Comparison of ENCODE assay signal across 8 cellular contexts in the genomic region with DNA sequence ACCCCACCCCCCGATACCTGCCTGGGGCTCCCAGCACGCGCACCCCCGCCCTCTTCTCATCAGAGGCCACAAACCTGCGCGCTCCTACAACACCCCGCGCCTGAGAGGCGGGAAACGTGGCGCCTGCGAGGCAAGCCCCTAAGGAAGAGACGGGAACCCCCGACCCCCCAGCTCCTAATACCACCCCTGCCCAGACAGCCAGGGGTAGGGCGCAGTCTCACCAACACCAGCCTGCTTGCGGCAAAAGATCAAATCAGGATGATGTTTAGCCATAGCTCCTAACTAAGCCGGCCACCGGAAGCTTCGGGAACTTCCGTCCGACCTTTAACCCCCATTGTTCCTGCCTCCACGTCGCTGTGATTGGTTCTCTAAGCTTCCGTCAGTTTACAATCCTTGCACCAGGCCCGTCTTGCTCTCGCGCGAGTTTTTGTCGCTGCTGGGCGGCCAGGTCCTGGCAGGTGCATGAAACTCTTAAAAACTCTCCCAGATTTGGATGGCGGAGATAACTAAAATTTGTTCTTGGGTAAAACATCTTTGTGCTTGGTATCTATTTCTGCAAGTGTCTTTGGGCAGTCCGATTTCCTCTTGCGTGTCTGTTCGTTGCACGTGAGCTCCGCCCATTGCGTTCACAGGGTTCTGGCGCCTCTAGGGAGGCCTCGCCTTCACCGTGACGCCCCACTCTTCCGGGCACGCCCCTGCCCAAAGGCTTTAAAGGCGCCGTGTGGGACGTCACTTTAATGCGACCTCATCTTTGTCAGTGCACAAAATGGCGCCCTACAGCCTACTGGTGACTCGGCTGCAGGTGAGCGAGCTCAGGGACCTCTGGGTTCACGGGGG.
DNase-seq lines count a peak whose midpoint lies in the region; ATAC-seq and TF ChIP-seq lines count a peak whose summit lies in the region.

A gene (plus strand): TSS at position 737 of the 837 bp plus-strand sequence. CDS start 30 bp downstream, at position 767.
A gene with protein sequence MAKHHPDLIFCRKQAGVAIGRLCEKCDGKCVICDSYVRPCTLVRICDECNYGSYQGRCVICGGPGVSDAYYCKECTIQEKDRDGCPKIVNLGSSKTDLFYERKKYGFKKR (minus strand): TSS at position 312 of the 837 bp plus-strand sequence. CDS start 39 bp downstream, at position 273.

- no peak for TF ChIP-seq CTCF in MM.1S (IDR thresholded peaks at IDR 0.05; ENCODE audit: low read length)
- no peak for TF ChIP-seq CTCF in nephron progenitor cell (IDR thresholded peaks at IDR 0.05)

- H3K27ac ChIP-seq in MM.1S (ENCODE audit: low read length): peak within 1 kb of the TSS; percentile 90

- H3F3A ChIP-seq in MM.1S (ENCODE audit: insufficient read depth, low read length): peaks cover 4% of the 10 kb centered on the region

- peak; percentile 96 for ATAC-seq in stimulated activated naive CD8-positive, alpha-beta T cell treated with anti-CD3 and anti-CD28 coated beads, Interleukin-15, amount 100 ng/mL, for 72 hours

- H3K9ac ChIP-seq in ES-I3 (ENCODE audit: low read depth, low read length) (peak within 1 kb of the TSS; percentile 91), MM.1S (ENCODE audit: low read length) (peak within 1 kb of the TSS; percentile 97)

- H3K9me2 ChIP-seq in MM.1S (replicated peaks; ENCODE audit: insufficient read depth, low read length): no peaks in the 10 kb centered on the region

- H3K9me3 Mint-ChIP-seq in nephron progenitor cell: no peaks in the 10 kb centered on the region
- H3K9me3 Mint-ChIP-seq in stimulated activated naive CD8-positive, alpha-beta T cell treated with anti-CD3 and anti-CD28 coated beads, Interleukin-15, amount 100 ng/mL, for 72 hours: no peaks in the 10 kb centered on the region

- in situ Hi-C loops in HAP-1 (cut with MboI; ENCODE audit: low sequenced_read_pairs): no loop called here

- peaks cover 34% of the 10 kb centered on the region for H3K36me3 Mint-ChIP-seq in nephron progenitor cell (ENCODE audit: low read depth)

- H3K4me3 ChIP-seq in HAP-1: peak within 1 kb of the TSS; percentile 98
- peak within 1 kb of the TSS; percentile 96 for H3K4me3 ChIP-seq in MM.1S (ENCODE audit: low read length)

- no peaks in the 10 kb centered on the region for H3K27me3 Mint-ChIP-seq in nephron progenitor cell (ENCODE audit: low read depth, poor library complexity)
- no peaks in the 10 kb centered on the region for H3K27me3 Mint-ChIP-seq in stimulated activated naive CD8-positive, alpha-beta T cell treated with anti-CD3 and anti-CD28 coated beads, Interleukin-15, amount 100 ng/mL, for 72 hours

- peaks cover 27% of the 10 kb centered on the region for H3K36me3 ChIP-seq in ES-I3 (ENCODE audit: insufficient read depth, low read length)
- peaks cover 58% of the 10 kb centered on the region for H3K36me3 ChIP-seq in HAP-1 (replicated peaks)
- peaks cover 26% of the 10 kb centered on the region; the same call in 1 of the 2 replicates for H3K36me3 ChIP-seq in MM.1S (replicated peaks; ENCODE audit: insufficient read depth, low read length)

- peak; percentile 97 to 98 for DNase-seq in HAP-1 (ENCODE audit: low spot score in 2 of 2)
- peak; percentile 98 for DNase-seq in MM.1S
- DNase-seq in SIG-M5 (lab: John Stamatoyannopoulos, UW): peak; percentile 83
- DNase-seq in activated gamma-delta T cell (lab: John Stamatoyannopoulos, UW): peak; percentile 71
- peak; percentile 93 for DNase-seq in fibroblast of the conjunctiva (ENCODE audit: low read depth)
- DNase-seq in nephron progenitor cell: peak; percentile 97
- peak; percentile 97 for DNase-seq in stimulated activated naive CD8-positive, alpha-beta T cell treated with anti-CD3 and anti-CD28 coated beads, Interleukin-15, amount 100 ng/mL, for 72 hours

- H3K4me1 Mint-ChIP-seq in nephron progenitor cell: peaks cover 35% of the 10 kb centered on the region
- H3K4me1 Mint-ChIP-seq in stimulated activated naive CD8-positive, alpha-beta T cell treated with anti-CD3 and anti-CD28 coated beads, Interleukin-15, amount 100 ng/mL, for 72 hours: peaks cover 81% of the 10 kb centered on the region

- H2AFZ ChIP-seq in MM.1S (ENCODE audit: low read length): peak within 1 kb of the TSS; percentile 83

- 0 out of 2 replicates have a peak, but pooled peaks cover 12% of the 10 kb centered on the region for H4K20me1 ChIP-seq in MM.1S (ENCODE audit: insufficient read depth, low read length)

- H3K27ac Mint-ChIP-seq in nephron progenitor cell: peak within 1 kb of the TSS; percentile 100
- H3K27ac Mint-ChIP-seq in stimulated activated naive CD8-positive, alpha-beta T cell treated with anti-CD3 and anti-CD28 coated beads, Interleukin-15, amount 100 ng/mL, for 72 hours: peak within 1 kb of the TSS; percentile 99 to 100

- H3K79me2 ChIP-seq in MM.1S (ENCODE audit: low read length): peaks cover 93% of the 10 kb centered on the region

- peak within 1 kb of the TSS; percentile 97 for H3K4me2 ChIP-seq in MM.1S (ENCODE audit: low read depth, low read length)

- H3K4me3 Mint-ChIP-seq in nephron progenitor cell: peak within 1 kb of the TSS; percentile 93
- H3K4me3 Mint-ChIP-seq in stimulated activated naive CD8-positive, alpha-beta T cell treated with anti-CD3 and anti-CD28 coated beads, Interleukin-15, amount 100 ng/mL, for 72 hours: peak within 1 kb of the TSS; percentile 84 to 95

- no peaks in the 10 kb centered on the region for H3K9me3 ChIP-seq in ES-I3 (ENCODE audit: control insufficient read depth, insufficient read depth, low read length)
- H3K9me3 ChIP-seq in HAP-1: no peaks in the 10 kb centered on the region
- H3K9me3 ChIP-seq in MM.1S (replicated peaks; ENCODE audit: insufficient read depth, low read length): no peaks in the 10 kb centered on the region

- H3K27me3 ChIP-seq in HAP-1 (ENCODE audit: low read depth) (no peaks in the 10 kb centered on the region), MM.1S (replicated peaks; ENCODE audit: insufficient read depth, low read length) (no peaks in the 10 kb centered on the region)

- H3K4me1 ChIP-seq in ES-I3 (ENCODE audit: insufficient read depth, low read length) (peaks cover 5% of the 10 kb centered on the region), HAP-1 (peaks cover 8% of the 10 kb centered on the region), MM.1S (ENCODE audit: low read length) (peaks cover 23% of the 10 kb centered on the region)

Comparison
In these comparisons a context has a peak if more than half of its experiments do, and no peak if none do; other contexts are left out.
1. Peak in every context shown above with its lines: DNase-seq, ATAC-seq, H3K4me3 ChIP-seq and H3K27ac ChIP-seq.